In genomic region chr1:44377925-44378784, GRCh38 we compare ENCODE assay signal across 8 cellular contexts. TPM values are rescaled to one million over a fixed set of nuclear protein-coding genes. Genes with fewer than 3 reads are reported as not detected.
DNase-seq lines count a peak whose midpoint lies in the region; ATAC-seq and TF ChIP-seq lines count a peak whose summit lies in the region.

No MANE protein-coding gene starts in this region.

- TF ChIP-seq CTCF in PC-9 (conservative IDR thresholded peaks at IDR 0.05) (peak; percentile 78), coronary artery (IDR thresholded peaks at IDR 0.05) (no peak)

- CTCF ChIA-PET in PC-9 (lab: Charles Lee), result interaction anchor here (0.6 to 1.7 kb wide), 12 partner anchors 11 to 274 kb away, joined by 3 to 13 read pairs (median 4); partner anchors contain the start of gene RNF220
- CTCF ChIA-PET in activated naive CD4-positive, alpha-beta T cell treated with anti-CD3 and anti-CD28 coated beads, Interleukin-2, amount 10 ng/mL, durations not matched to agents 7 days and 5 days (lab: Charles Lee), result interaction anchor here (0.8 to 3.7 kb wide), 8 partner anchors 8 to 274 kb away, joined by 3 to 26 read pairs (median 4); no protein-coding TSS in a partner anchor

- H3K9me2 ChIP-seq in PC-9 (ENCODE audit: insufficient read depth), result no peaks in the 10 kb centered on the region

- H2AFZ ChIP-seq in PC-9, result no peak overlapping the region

- H3K9me3 Mint-ChIP-seq in activated naive CD4-positive, alpha-beta T cell treated with anti-CD3 and anti-CD28 coated beads, Interleukin-2, amount 10 ng/mL, durations not matched to agents 7 days and 5 days, result no peaks in the 10 kb centered on the region

- H3F3A ChIP-seq in PC-9 (ENCODE audit: insufficient read depth, low read depth), result no peaks in the 10 kb centered on the region

- no peaks in the 10 kb centered on the region for H3K36me3 Mint-ChIP-seq in activated naive CD4-positive, alpha-beta T cell treated with anti-CD3 and anti-CD28 coated beads, Interleukin-2, amount 10 ng/mL, durations not matched to agents 7 days and 5 days

- peaks cover 9% of the 10 kb centered on the region for H3K27me3 Mint-ChIP-seq in activated naive CD4-positive, alpha-beta T cell treated with anti-CD3 and anti-CD28 coated beads, Interleukin-2, amount 10 ng/mL, durations not matched to agents 7 days and 5 days

- H3K27me3 ChIP-seq in PC-9 (ENCODE audit: insufficient read depth, low read depth), result no peaks in the 10 kb centered on the region

- no peaks in the 10 kb centered on the region for H3K4me1 ChIP-seq in PC-9 (replicated peaks; ENCODE audit: insufficient read depth)

- intact Hi-C loops in PC-9 (cut with micrococcal nuclease; ENCODE audit: unreplicated experiment) (loop anchor here (1.0 kb wide), 3 partner anchors 161 to 275 kb away; no protein-coding TSS in a partner anchor), left cardiac atrium (cut with DNase I) (loop anchor here (2.0 to 10.0 kb wide), 4 partner anchors 124 to 219 kb away; no protein-coding TSS in a partner anchor)

- ATAC-seq in left cardiac atrium (peak; percentile 29 to 55), GM21737 (IDR thresholded peaks at IDR 0.05; ENCODE audit: unreplicated experiment) (no peak)

- POLR2A ChIA-PET in PC-9 (lab: Charles Lee; ENCODE audit: unreplicated experiment), result interaction anchor here (0.6 to 0.7 kb wide), 4 partner anchors 15 to 260 kb away, joined by 3 to 9 read pairs (median 4); no protein-coding TSS in a partner anchor

- H3K9me3 ChIP-seq in PC-9 (ENCODE audit: insufficient read depth, low read depth), result no peaks in the 10 kb centered on the region

- no peak overlapping the region for H3K27ac ChIP-seq in PC-9
- H3K27ac ChIP-seq in coronary artery, result no peak overlapping the region

- no TSS peak for BruUV-seq in PC-9 (replicated peaks; lab: Mats Ljungman, UMichigan)

- no peak overlapping the region for H3K4me3 Mint-ChIP-seq in activated naive CD4-positive, alpha-beta T cell treated with anti-CD3 and anti-CD28 coated beads, Interleukin-2, amount 10 ng/mL, durations not matched to agents 7 days and 5 days

- no peak overlapping the region for H3K27ac Mint-ChIP-seq in activated naive CD4-positive, alpha-beta T cell treated with anti-CD3 and anti-CD28 coated beads, Interleukin-2, amount 10 ng/mL, durations not matched to agents 7 days and 5 days

- no peaks in the 10 kb centered on the region for H3K4me1 Mint-ChIP-seq in activated naive CD4-positive, alpha-beta T cell treated with anti-CD3 and anti-CD28 coated beads, Interleukin-2, amount 10 ng/mL, durations not matched to agents 7 days and 5 days

- no peaks in the 10 kb centered on the region for H4K20me1 ChIP-seq in PC-9 (ENCODE audit: insufficient read depth)

- no peaks in the 10 kb centered on the region for H3K79me2 ChIP-seq in PC-9 (ENCODE audit: low read depth)

- DNase-seq in COLO668 (lab: John Stamatoyannopoulos, UW; ENCODE audit: unreplicated experiment) (peak; percentile 66), HK-2 (ENCODE audit: unreplicated experiment) (peak; percentile 24), PC-9 (peak in 1 of 2 experiments; percentile 61), left cardiac atrium (peak; percentile 41), renal cortical epithelial cell (ENCODE audit: low read depth) (peak; percentile 34), coronary artery (ENCODE audit: low spot score) (no peak)
- peak; percentile 63 for DNase-seq in activated naive CD4-positive, alpha-beta T cell treated with anti-CD3 and anti-CD28 coated beads, Interleukin-2, amount 10 ng/mL, durations not matched to agents 7 days and 5 days

- H3K4me2 ChIP-seq in PC-9, result no peak overlapping the region

- H3K4me3 ChIP-seq in PC-9 (no peak overlapping the region), coronary artery (no peak overlapping the region)

- H3K36me3 ChIP-seq in PC-9 (ENCODE audit: low read depth), result no peaks in the 10 kb centered on the region

RNA-seq across cellular contexts. Expression of gene ERI3, which starts 23.1 kb away (rescaled TPM):
- total RNA-seq in PC-9 (2021) (120 and 133 TPM in 2 replicates), left cardiac atrium (10 to 100 TPM; 37.8 to 45.0 TPM), renal cortical epithelial cell (52.6 and 67.7 TPM in 2 replicates)

RNA-seq across cellular contexts. Expression of gene RNF220, which starts 26.9 kb away (rescaled TPM):
- 82.9 and 86.3 TPM in 2 replicates for total RNA-seq in PC-9 (2021)
- total RNA-seq in left cardiac atrium, result 10 to 100 TPM; 67.4 to 68.9 TPM
- 46.7 and 78.4 TPM in 2 replicates for total RNA-seq in renal cortical epithelial cell
